ENCODE assay signal across 8 cellular contexts in the genomic region with DNA sequence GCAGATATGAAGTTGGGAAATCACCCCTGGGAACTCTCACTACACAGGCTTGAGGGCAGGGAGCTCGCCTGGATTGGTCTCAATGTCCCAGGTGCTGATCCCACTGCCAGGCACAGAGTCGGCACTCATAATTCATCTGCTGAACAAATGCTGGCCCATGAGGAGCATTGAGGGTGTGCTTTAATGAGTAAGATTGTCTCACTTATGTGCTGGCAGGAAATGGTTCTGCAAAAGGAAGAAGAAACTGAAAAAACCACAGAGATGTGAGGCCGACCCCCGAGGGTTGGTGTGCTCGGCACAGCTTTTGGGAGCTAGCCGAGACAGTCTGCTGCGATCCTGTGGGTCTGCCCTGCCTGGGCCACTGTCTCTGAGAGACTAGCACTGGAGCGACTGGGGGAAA. TPM values are rescaled to one million over a fixed set of nuclear protein-coding genes. Genes with fewer than 3 reads are reported as not detected.
A peak's percentile ranks its signal among the peaks of the same experiment; 100 is the strongest.
DNase-seq lines count a peak whose midpoint lies in the region; ATAC-seq and TF ChIP-seq lines count a peak whose summit lies in the region.

No MANE protein-coding gene starts in this region.

- no peak overlapping the region for H2BK120ac ChIP-seq in mesendoderm (ENCODE audit: low read depth, low read length)

- no peak overlapping the region for H3K23ac ChIP-seq in mesendoderm (ENCODE audit: low read length)

- no peaks in the 10 kb centered on the region for H3K79me1 ChIP-seq in mesendoderm (ENCODE audit: low read length)

- H3K27ac ChIP-seq in left lung (no peak overlapping the region), mesendoderm (ENCODE audit: low read depth, low read length) (no peak overlapping the region)

- no peak overlapping the region for H3K9ac ChIP-seq in mesendoderm (ENCODE audit: low read length)

- no peak overlapping the region for H3K4ac ChIP-seq in mesendoderm (ENCODE audit: low read depth, low read length)

- H3K79me2 ChIP-seq in mesendoderm (ENCODE audit: control insufficient read depth, insufficient read depth, low read length), result no peaks in the 10 kb centered on the region

- no peak overlapping the region for H4K5ac ChIP-seq in mesendoderm (ENCODE audit: low read length)

- H2BK5ac ChIP-seq in mesendoderm (ENCODE audit: low read length), result no peak overlapping the region

- H3K18ac ChIP-seq in mesendoderm (ENCODE audit: low read length), result no peak overlapping the region

- no peaks in the 10 kb centered on the region for H3K9me3 ChIP-seq in left lung

- intact Hi-C loops in left lung (cut with DNase I), result no loop called here

- peak; percentile 82 for ATAC-seq in GM18511 (IDR thresholded peaks at IDR 0.05; ENCODE audit: unreplicated experiment)
- ATAC-seq in HG02885 (IDR thresholded peaks at IDR 0.05; ENCODE audit: poor library complexity, unreplicated experiment), result peak; percentile 59
- ATAC-seq in left lung, result peak; percentile 54

- peaks cover 0 to 8% of the 10 kb centered on the region in 2 donors for H3K4me1 ChIP-seq in left lung
- no peaks in the 10 kb centered on the region for H3K4me1 ChIP-seq in mesendoderm (ENCODE audit: control insufficient read depth, low read depth, low read length)

- H2AK5ac ChIP-seq in mesendoderm (ENCODE audit: low read length), result no peak overlapping the region

- WGBS in mesendoderm (ENCODE audit: extremely low coverage, insufficient coverage, low lambda C conversion rate), result no CpG with 5 or more reads among the region's 8 CpGs

- H3K36me3 ChIP-seq in left lung (no peaks in the 10 kb centered on the region), mesendoderm (ENCODE audit: control insufficient read depth, insufficient read depth, low read length) (no peaks in the 10 kb centered on the region)

- peak; percentile 26 to 31 for DNase-seq in activated CD4-positive, alpha-beta T cell treated with anti-CD3 and anti-CD28 coated beads for 4 hours
- DNase-seq in left lung (no peak), NCI-H1105 (lab: John Stamatoyannopoulos, UW) (no peak), mesendoderm (no peak), hypothalamus (lab: John Stamatoyannopoulos, UW) (no peak), DMS53 (lab: John Stamatoyannopoulos, UW) (no peak)

- H3K4me2 ChIP-seq in mesendoderm (ENCODE audit: low read length), result no peak overlapping the region

- no peak overlapping the region for H4K8ac ChIP-seq in mesendoderm (ENCODE audit: low read depth, low read length)

- no peaks in the 10 kb centered on the region for H3K27me3 ChIP-seq in left lung
- H3K27me3 ChIP-seq in mesendoderm (ENCODE audit: insufficient read depth, low read length, poor library complexity), result no peaks in the 10 kb centered on the region

- H2BK15ac ChIP-seq in mesendoderm (replicated peaks; ENCODE audit: low read depth), result no peak overlapping the region

- no peak overlapping the region for H3K4me3 ChIP-seq in left lung
- H3K4me3 ChIP-seq in mesendoderm (ENCODE audit: low read length), result no peak overlapping the region

- H3K56ac ChIP-seq in mesendoderm (ENCODE audit: low read length), result no peak overlapping the region

- no peak for TF ChIP-seq CTCF in left lung (IDR thresholded peaks at IDR 0.05)

RNA-seq across cellular contexts. Expression of gene PLAAT2, which starts 9.4 kb away (rescaled TPM):
- 1 to 10 TPM; 5.0 to 6.0 TPM for total RNA-seq in left lung
- polyA plus RNA-seq in mesendoderm (2013, experiment 1 of 2), result 0.11 TPM
- 0.08 TPM for polyA plus RNA-seq in mesendoderm (2013, experiment 2 of 2)

RNA-seq across cellular contexts. Expression of gene PLAAT4, which starts 17.2 kb away (rescaled TPM):
- total RNA-seq in left lung, result 100 to 1,000 TPM; 105 to 217 TPM
- 0.39 TPM for polyA plus RNA-seq in mesendoderm (2013, experiment 1 of 2)
- polyA plus RNA-seq in mesendoderm (2013, experiment 2 of 2), result 0.38 TPM

RNA-seq across cellular contexts. Expression of gene LGALS12, which starts 47.9 kb away (rescaled TPM):
- total RNA-seq in left lung, result under 1 TPM; 0.20 to 0.86 TPM
- 2.7 TPM for polyA plus RNA-seq in mesendoderm (2013, experiment 1 of 2)
- polyA plus RNA-seq in mesendoderm (2013, experiment 2 of 2), result 2.6 TPM

Comparison
In these comparisons a context has a peak if more than half of its experiments do, and no peak if none do; other contexts are left out.
1. DNase-seq: peak in activated CD4-positive, alpha-beta T cell treated with anti-CD3 and anti-CD28 coated beads for 4 hours (2 of 2); none in left lung (0 of 2), NCI-H1105 (single experiment), mesendoderm (single experiment), hypothalamus (0 of 51) and DMS53 (single experiment).
2. Peak in every context shown above with its lines, with median percentiles within 50 percentile points of each other: ATAC-seq.